17 cellular contexts compared by ENCODE assay signal in genomic region chr20:40754372-40754943, GRCh38.
DNase-seq lines count a peak whose midpoint lies in the region; ATAC-seq and TF ChIP-seq lines count a peak whose summit lies in the region.
"Had no signal": no experiment of that assay in that cellular context is flagged by ENCODE, and none has a peak within 500 bp of the region (broad histone marks: within the 10 kb centered on the region; RNA-seq: fewer than 3 reads in every experiment).

No MANE protein-coding gene starts in this region.

- H3K27me3 ChIP-seq in upper lobe of right lung, result no peaks in the 10 kb centered on the region

- DNase-seq in Right ventricle myocardium inferior (ENCODE audit: missing footprints) (peak; percentile 70), cardiac septum (ENCODE audit: low spot score) (no peak), fibroblast of mammary gland (ENCODE audit: low read depth) (peak; percentile 68), left lobe of liver (ENCODE audit: low spot score) (peak; percentile 47), upper lobe of right lung (no peak), NK-92 (lab: John Stamatoyannopoulos, UW; ENCODE audit: unreplicated experiment) (no peak), NCI-H2171 (lab: John Stamatoyannopoulos, UW) (no peak)
- DNase-seq: activated CD4-positive, alpha-beta T cell treated with anti-CD3 and anti-CD28 coated beads, Interleukin-2, amount 10 ng/mL, durations not matched to agents 7 days and 5 days; activated CD8-positive, alpha-beta memory T cell treated with anti-CD3 and anti-CD28 coated beads, Interleukin-2, amount 50 U/mL, for 48 hours; activated gamma-delta T cell treated with Interleukin-2 at 50 U/mL for 16 hours; effector memory CD4-positive, alpha-beta T cell; KBM-7; NCI-H2081; spleen; stimulated activated CD8-positive, alpha-beta memory T cell treated with anti-CD3 and anti-CD28 coated beads, Interleukin-4, amount 100 ng/mL, for 48 hours had no signal

- peaks cover 21% of the 10 kb centered on the region for H3K4me1 ChIP-seq in upper lobe of right lung
- H3K4me1 ChIP-seq: A549 had no signal

- H3K27ac ChIP-seq in upper lobe of right lung, result no peak overlapping the region
- H3K27ac ChIP-seq: A549, spleen had no signal

- ATAC-seq in Right ventricle myocardium inferior, result peak; percentile 65
- ATAC-seq in left lobe of liver, result peak; percentile 63
- ATAC-seq in upper lobe of right lung, result peak; percentile 56
- no peak for ATAC-seq in HG02588 (IDR thresholded peaks at IDR 0.05; ENCODE audit: unreplicated experiment)
- ATAC-seq: A549 had no signal

- no peaks in the 10 kb centered on the region for H3K9me3 ChIP-seq in upper lobe of right lung
- H3K9me3 ChIP-seq: A549, spleen had no signal

- H3K36me3 ChIP-seq in upper lobe of right lung, result no peaks in the 10 kb centered on the region
- H3K36me3 ChIP-seq: spleen had no signal

- H3K4me3 ChIP-seq in fibroblast of mammary gland (ENCODE audit: control insufficient read depth, low read depth, low read length), result no peak overlapping the region
- H3K4me3 ChIP-seq in upper lobe of right lung, result no peak overlapping the region
- H3K4me3 ChIP-seq: A549, spleen had no signal

- intact Hi-C loops in Right ventricle myocardium inferior (cut with DNase I), result loop anchor here (10.0 kb wide), 1 partner anchor 940 kb away; no protein-coding TSS in a partner anchor
- intact Hi-C loops in cardiac septum (cut with DNase I), result no loop called here
- intact Hi-C loops in upper lobe of right lung (cut with DNase I), result no loop called here

- TF ChIP-seq CTCF in fibroblast of mammary gland (conservative IDR thresholded peaks at IDR 0.05; ENCODE audit: control insufficient read depth, insufficient read depth, low read depth, low read length) (no peak), upper lobe of right lung (IDR thresholded peaks at IDR 0.05) (no peak)

Comparison
In these comparisons a context has a peak if more than half of its experiments do, and no peak if none do; other contexts are left out.
1. DNase-seq: peak in Right ventricle myocardium inferior (single experiment), fibroblast of mammary gland (single experiment) and left lobe of liver (single experiment); none in cardiac septum (single experiment), upper lobe of right lung (single experiment), NK-92 (single experiment) and NCI-H2171 (single experiment).